In the genomic region with DNA sequence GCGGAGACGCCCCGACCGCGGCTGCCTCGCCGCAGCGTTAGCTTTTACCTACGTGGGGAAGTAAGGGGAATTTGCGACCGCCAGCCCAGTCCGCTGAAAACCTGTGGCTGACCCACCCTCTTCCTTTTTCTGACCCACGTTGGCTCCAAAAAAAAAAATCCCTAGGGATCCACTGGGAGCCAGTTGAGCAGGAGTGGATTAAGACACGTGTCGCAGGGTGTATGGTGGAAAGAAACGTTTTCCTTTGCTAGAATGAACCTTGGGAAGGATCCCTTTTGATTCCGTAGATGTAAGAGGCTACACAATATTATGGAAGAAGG, we compare ENCODE assay signal across 9 cellular contexts. TPM values are rescaled to one million over a fixed set of nuclear protein-coding genes. Genes with fewer than 3 reads are reported as not detected.
DNase-seq lines count a peak whose midpoint lies in the region; ATAC-seq and TF ChIP-seq lines count a peak whose summit lies in the region.
"Had no signal": no experiment of that assay in that cellular context is flagged by ENCODE, and none has a peak within 500 bp of the region (broad histone marks: within the 10 kb centered on the region; RNA-seq: fewer than 3 reads in every experiment).

No MANE protein-coding gene starts in this region.

- POLR2A ChIA-PET in activated naive CD8-positive, alpha-beta T cell treated with anti-CD3 and anti-CD28 coated beads, Interleukin-2, amount 10 ng/mL, durations not matched to agents 7 days and 5 days (lab: Charles Lee): interaction anchor here (0.7 to 1.5 kb wide), 7 partner anchors 9 to 217 kb away, joined by 3 to 7 read pairs (median 4); a partner anchor contains a TSS

- H3K36me3 Mint-ChIP-seq in activated naive CD8-positive, alpha-beta T cell treated with anti-CD3 and anti-CD28 coated beads, Interleukin-2, amount 10 ng/mL, durations not matched to agents 7 days and 5 days: peaks cover 6% of the 10 kb centered on the region

- H3K79me2 ChIP-seq in DOHH2 (ENCODE audit: control insufficient read depth, low read length): peaks cover 27% of the 10 kb centered on the region

- H3K27me3 Mint-ChIP-seq in activated naive CD8-positive, alpha-beta T cell treated with anti-CD3 and anti-CD28 coated beads, Interleukin-2, amount 10 ng/mL, durations not matched to agents 7 days and 5 days: no peaks in the 10 kb centered on the region
- no peaks in the 10 kb centered on the region for H3K27me3 Mint-ChIP-seq in stimulated activated naive CD8-positive, alpha-beta T cell treated with anti-CD3 and anti-CD28 coated beads, Interleukin-15, amount 100 ng/mL, for 72 hours

- peaks cover 26% of the 10 kb centered on the region for H3K4me1 Mint-ChIP-seq in activated naive CD8-positive, alpha-beta T cell treated with anti-CD3 and anti-CD28 coated beads, Interleukin-2, amount 10 ng/mL, durations not matched to agents 7 days and 5 days
- H3K4me1 Mint-ChIP-seq in stimulated activated naive CD8-positive, alpha-beta T cell treated with anti-CD3 and anti-CD28 coated beads, Interleukin-15, amount 100 ng/mL, for 72 hours: peaks cover 37% of the 10 kb centered on the region

- H4K20me1 ChIP-seq in DOHH2 (ENCODE audit: control insufficient read depth, insufficient read depth, low read depth, low read length): 0 out of 2 replicates have a peak, but pooled peaks cover 2% of the 10 kb centered on the region

- H3K9me2 ChIP-seq in DOHH2 (replicated peaks; ENCODE audit: control insufficient read depth, low read length): no peaks in the 10 kb centered on the region

- H3K4me1 ChIP-seq in DOHH2 (ENCODE audit: control insufficient read depth, low read length): peaks cover 34% of the 10 kb centered on the region
- peaks cover 17% of the 10 kb centered on the region for H3K4me1 ChIP-seq in HUES6 (ENCODE audit: control insufficient read depth, insufficient read depth, low read length)
- peaks cover 2% of the 10 kb centered on the region for H3K4me1 ChIP-seq in iPS-15b (ENCODE audit: control insufficient read depth, insufficient read depth, low read length)

- peak overlapping the region; percentile 92 for H3K4me3 ChIP-seq in DOHH2 (ENCODE audit: low read length)
- H3K4me3 ChIP-seq in HUES6 (ENCODE audit: low read depth, low read length): peak overlapping the region; percentile 93
- H3K4me3 ChIP-seq in iPS-15b (ENCODE audit: low read depth, low read length): peak overlapping the region; percentile 100

- no peaks in the 10 kb centered on the region; the same call in 1 of the 2 replicates for H3K36me3 ChIP-seq in DOHH2 (ENCODE audit: control insufficient read depth, low read length)
- no peaks in the 10 kb centered on the region for H3K36me3 ChIP-seq in HUES6 (ENCODE audit: control insufficient read depth, insufficient read depth, low read length)
- peaks cover 2% of the 10 kb centered on the region for H3K36me3 ChIP-seq in iPS-15b (ENCODE audit: control insufficient read depth, insufficient read depth, low read length)

- peaks cover 10% of the 10 kb centered on the region for H3F3A ChIP-seq in DOHH2 (ENCODE audit: control insufficient read depth, insufficient read depth)

- no peak overlapping the region for H3K27ac Mint-ChIP-seq in activated naive CD8-positive, alpha-beta T cell treated with anti-CD3 and anti-CD28 coated beads, Interleukin-2, amount 10 ng/mL, durations not matched to agents 7 days and 5 days
- H3K27ac Mint-ChIP-seq in stimulated activated naive CD8-positive, alpha-beta T cell treated with anti-CD3 and anti-CD28 coated beads, Interleukin-15, amount 100 ng/mL, for 72 hours: peak overlapping the region; percentile 64 to 81

- peak overlapping the region; percentile 98 for H3K4me3 Mint-ChIP-seq in activated naive CD8-positive, alpha-beta T cell treated with anti-CD3 and anti-CD28 coated beads, Interleukin-2, amount 10 ng/mL, durations not matched to agents 7 days and 5 days
- peak overlapping the region; percentile 90 to 96 for H3K4me3 Mint-ChIP-seq in stimulated activated naive CD8-positive, alpha-beta T cell treated with anti-CD3 and anti-CD28 coated beads, Interleukin-15, amount 100 ng/mL, for 72 hours

- H3K27ac ChIP-seq in DOHH2 (ENCODE audit: low read depth, low read length) (0 out of 2 replicates have a peak overlapping the region, but pooled peaks have one; percentile 17), HUES6 (ENCODE audit: low read depth, low read length) (peak overlapping the region; percentile 93)

- no peak for ATAC-seq in activated naive CD8-positive, alpha-beta T cell treated with anti-CD3 and anti-CD28 coated beads, Interleukin-2, amount 10 ng/mL, durations not matched to agents 7 days and 5 days (ENCODE audit: low read depth)
- ATAC-seq in stimulated activated naive CD8-positive, alpha-beta T cell treated with anti-CD3 and anti-CD28 coated beads, Interleukin-15, amount 100 ng/mL, for 72 hours: no peak

- H3K9me3 Mint-ChIP-seq in activated naive CD8-positive, alpha-beta T cell treated with anti-CD3 and anti-CD28 coated beads, Interleukin-2, amount 10 ng/mL, durations not matched to agents 7 days and 5 days: no peaks in the 10 kb centered on the region
- no peaks in the 10 kb centered on the region for H3K9me3 Mint-ChIP-seq in stimulated activated naive CD8-positive, alpha-beta T cell treated with anti-CD3 and anti-CD28 coated beads, Interleukin-15, amount 100 ng/mL, for 72 hours

- no peak for DNase-seq in activated naive CD8-positive, alpha-beta T cell treated with anti-CD3 and anti-CD28 coated beads, Interleukin-2, amount 10 ng/mL, durations not matched to agents 7 days and 5 days
- no peak for DNase-seq in stimulated activated naive CD8-positive, alpha-beta T cell treated with anti-CD3 and anti-CD28 coated beads, Interleukin-15, amount 100 ng/mL, for 72 hours
- no peak for DNase-seq in stimulated activated CD4-positive, alpha-beta T cell treated with anti-CD3 and anti-CD28 coated beads, Interleukin-1b, Interleukin-23, amount 100 ng/mL, for 48 hours
- DNase-seq in glomerular visceral epithelial cell (ENCODE audit: extremely low spot score): no peak
- DNase-seq in retina: no peak

- no peaks in the 10 kb centered on the region for H3K27me3 ChIP-seq in DOHH2 (ENCODE audit: control insufficient read depth, low read length)
- no peaks in the 10 kb centered on the region for H3K27me3 ChIP-seq in HUES6 (ENCODE audit: control insufficient read depth, insufficient read depth, low read length)
- H3K27me3 ChIP-seq in iPS-15b (ENCODE audit: control insufficient read depth, insufficient read depth, low read length): no peaks in the 10 kb centered on the region

- no peaks in the 10 kb centered on the region for H3K9me3 ChIP-seq in DOHH2 (ENCODE audit: control insufficient read depth, insufficient read depth, low read length)
- H3K9me3 ChIP-seq in HUES6 (ENCODE audit: control insufficient read depth, insufficient read depth, low read depth, low read length): no peaks in the 10 kb centered on the region
- H3K9me3 ChIP-seq in iPS-15b (ENCODE audit: control insufficient read depth, insufficient read depth, low read length): no peaks in the 10 kb centered on the region

- H3K9ac ChIP-seq in HUES6 (ENCODE audit: low read length): peak overlapping the region; percentile 89
- H3K9ac ChIP-seq in iPS-15b (ENCODE audit: low read depth, low read length): peak overlapping the region; percentile 94

- H3K4me2 ChIP-seq in DOHH2 (ENCODE audit: low read length): peak overlapping the region; percentile 75

- no peak for TF ChIP-seq CTCF in DOHH2 (IDR thresholded peaks at IDR 0.05; ENCODE audit: low read depth, low read length, poor library complexity, severe bottlenecking)

RNA-seq across cellular contexts. Expression of a gene that starts 0.6 kb away (rescaled TPM):
- 10 to 100 TPM; 58.4 to 64.2 TPM for total RNA-seq in activated naive CD8-positive, alpha-beta T cell treated with anti-CD3 and anti-CD28 coated beads, Interleukin-2, amount 10 ng/mL, durations not matched to agents 7 days and 5 days

RNA-seq across cellular contexts. Expression of a gene that starts 29.9 kb away (rescaled TPM):
- 10 to 100 TPM; 15.4 to 18.9 TPM for total RNA-seq in activated naive CD8-positive, alpha-beta T cell treated with anti-CD3 and anti-CD28 coated beads, Interleukin-2, amount 10 ng/mL, durations not matched to agents 7 days and 5 days

RNA-seq across cellular contexts. Expression of a gene that starts 50.1 kb away (rescaled TPM):
- 1 to 10 TPM; 2.6 to 3.8 TPM for total RNA-seq in activated naive CD8-positive, alpha-beta T cell treated with anti-CD3 and anti-CD28 coated beads, Interleukin-2, amount 10 ng/mL, durations not matched to agents 7 days and 5 days
- total RNA-seq: activated CD8-positive, alpha-beta memory T cell treated with anti-CD3 and anti-CD28 coated beads for 36 hours had no signal
